ENCODE assay signal across 28 cellular contexts in genomic region chr12:77224346-77224745, GRCh38.
A peak's percentile ranks its signal among the peaks of the same experiment; 100 is the strongest.
DNase-seq lines count a peak whose midpoint lies in the region; ATAC-seq, FAIRE-seq and TF ChIP-seq lines count a peak whose summit lies in the region.
"Had no signal": no experiment of that assay in that cellular context is flagged by ENCODE, and none has a peak within 500 bp of the region (broad histone marks: within the 10 kb centered on the region; RNA-seq: fewer than 3 reads in every experiment).

No MANE protein-coding gene starts in this region.

- intact Hi-C loops in sciatic nerve (cut with DNase I), result no loop called here

- no peak overlapping the region for H4K8ac ChIP-seq in H1 (ENCODE audit: extremely low read depth, insufficient read depth, low read length)
- no peak overlapping the region for H4K8ac ChIP-seq in mesendoderm (ENCODE audit: low read depth, low read length)

- H2BK12ac ChIP-seq in H1 (ENCODE audit: low read depth, low read length), result no peak overlapping the region

- H3K79me1 ChIP-seq in H1 (ENCODE audit: low read depth, low read length) (no peaks in the 10 kb centered on the region), mesendoderm (ENCODE audit: low read length) (no peaks in the 10 kb centered on the region)

- H2AFZ ChIP-seq in GM23338, result peak overlapping the region; percentile 52; the same call in 1 of the 2 replicates
- H2AFZ ChIP-seq in H1 (ENCODE audit: low read length), result 0 out of 2 replicates have a peak overlapping the region, but pooled peaks have one; percentile 7
- H2AFZ ChIP-seq in osteoblast (ENCODE audit: low read length), result no peak overlapping the region

- peaks cover 13% of the 10 kb centered on the region for H3K4me1 ChIP-seq in GM23338 (ENCODE audit: insufficient read depth)
- H3K4me1 ChIP-seq in H1 (replicated peaks in 1 of 4; ENCODE audit: control insufficient read depth in 3 of 4, insufficient read depth in 4 of 4, low read length in 3 of 4), result peaks cover 0 to under 1% (median 0%) of the 10 kb centered on the region in 4 experiments; a peak in 1 of 7 replicates
- peaks cover 2% of the 10 kb centered on the region for H3K4me1 ChIP-seq in mesendoderm (ENCODE audit: control insufficient read depth, low read depth, low read length)
- peaks cover 11% of the 10 kb centered on the region for H3K4me1 ChIP-seq in osteoblast (ENCODE audit: insufficient read depth, low read length)
- H3K4me1 ChIP-seq: BE2C had no signal

- H4K5ac ChIP-seq in H1 (ENCODE audit: insufficient read length, low read depth, low read length) (no peak overlapping the region), mesendoderm (ENCODE audit: low read length) (no peak overlapping the region)

- H3K27ac ChIP-seq in GM23338 (ENCODE audit: low read depth) (no peak overlapping the region), H1 (ENCODE audit: low read depth, low read length) (no peak overlapping the region), mesendoderm (ENCODE audit: low read depth, low read length) (no peak overlapping the region), osteoblast (ENCODE audit: low read depth, low read length) (no peak overlapping the region)
- H3K27ac ChIP-seq: BLaER1 had no signal

- no peak overlapping the region for H2BK120ac ChIP-seq in H1 (replicated peaks; ENCODE audit: low read depth, low read length)
- no peak overlapping the region for H2BK120ac ChIP-seq in mesendoderm (ENCODE audit: low read depth, low read length)

- POLR2A ChIA-PET in H1 (lab: Charles Lee; ENCODE audit: partially characterized antibody), result no interaction called here

- H3K23ac ChIP-seq in H1 (ENCODE audit: insufficient read length), result no peak overlapping the region
- H3K23ac ChIP-seq in mesendoderm (ENCODE audit: low read length), result no peak overlapping the region

- no peak overlapping the region for H3K27ac Mint-ChIP-seq in GM23338
- peak overlapping the region; percentile 84 for H3K27ac Mint-ChIP-seq in progenitor cell of endocrine pancreas
- no peak overlapping the region for H3K27ac Mint-ChIP-seq in stimulated activated naive CD8-positive, alpha-beta T cell treated with anti-CD3 and anti-CD28 coated beads, Interleukin-15, amount 100 ng/mL, for 72 hours
- H3K27ac Mint-ChIP-seq: CD14-positive monocyte; CD4-positive, alpha-beta memory T cell; CD4-positive, CD25-positive, alpha-beta regulatory T cell; CD8-positive, alpha-beta memory T cell had no signal

- no peaks in the 10 kb centered on the region for H3F3A ChIP-seq in GM23338 (replicated peaks; ENCODE audit: low read depth)

- H3K27me3 ChIP-seq in GM23338 (ENCODE audit: insufficient read depth), result no peaks in the 10 kb centered on the region
- H3K27me3 ChIP-seq in H1 (replicated peaks in 1 of 4; ENCODE audit: control insufficient read depth in 3 of 4, extremely low read depth in 1 of 4, insufficient read depth in 3 of 4, low read length in 3 of 4), result no peaks in the 10 kb centered on the region
- H3K27me3 ChIP-seq in mesendoderm (ENCODE audit: insufficient read depth, low read length, poor library complexity), result no peaks in the 10 kb centered on the region
- H3K27me3 ChIP-seq in osteoblast (ENCODE audit: insufficient read depth, low read length), result no peaks in the 10 kb centered on the region
- H3K27me3 ChIP-seq: BE2C had no signal

- H3K36me3 Mint-ChIP-seq in GM23338 (ENCODE audit: low read depth) (no peaks in the 10 kb centered on the region), progenitor cell of endocrine pancreas (ENCODE audit: insufficient read depth) (no peaks in the 10 kb centered on the region)
- H3K36me3 Mint-ChIP-seq: CD14-positive monocyte; CD4-positive, alpha-beta memory T cell; CD4-positive, CD25-positive, alpha-beta regulatory T cell; CD8-positive, alpha-beta memory T cell had no signal

- no peak overlapping the region for H3K9ac ChIP-seq in H1 (replicated peaks in 1 of 4; ENCODE audit: extremely low read depth in 1 of 4, low read depth in 3 of 4, low read length in 3 of 4)
- H3K9ac ChIP-seq in mesendoderm (ENCODE audit: low read length), result no peak overlapping the region
- H3K9ac ChIP-seq: BLaER1 had no signal

- no peak overlapping the region for H3K4me2 ChIP-seq in GM23338
- H3K4me2 ChIP-seq in H1 (ENCODE audit: insufficient read depth in 1 of 2, low read depth in 2 of 2, low read length in 2 of 2), result no peak overlapping the region
- H3K4me2 ChIP-seq in mesendoderm (ENCODE audit: low read length), result no peak overlapping the region
- H3K4me2 ChIP-seq in osteoblast (ENCODE audit: insufficient read depth, low read length), result no peak overlapping the region
- H3K4me2 ChIP-seq: BLaER1 had no signal

- H3K4me3 ChIP-seq in GM23338 (no peak overlapping the region), H1 (ENCODE audit: extremely low read depth in 1 of 4, insufficient read depth in 2 of 4, low read depth in 3 of 4, low read length in 4 of 4) (no peak overlapping the region), mesendoderm (ENCODE audit: low read length) (no peak overlapping the region), osteoblast (ENCODE audit: insufficient read depth, low read length) (no peak overlapping the region)
- H3K4me3 ChIP-seq: BLaER1, GM12878 had no signal

- DNase-seq in GM23338 (ENCODE audit: low spot score) (no peak), H1 (ENCODE audit: low read depth in 1 of 2, low spot score in 2 of 2) (no peak), mesendoderm (peak; percentile 61), progenitor cell of endocrine pancreas (ENCODE audit: low spot score, unreplicated experiment) (no peak), sciatic nerve (ENCODE audit: low spot score) (no peak), osteoblast (ENCODE audit: insufficient read length, low spot score, missing footprints) (no peak)
- no peak for DNase-seq in stimulated activated naive CD4-positive, alpha-beta T cell treated with Interleukin-2 at 50 U/mL for 16 hours (lab: John Stamatoyannopoulos, UW)
- no peak for DNase-seq in stimulated activated naive CD8-positive, alpha-beta T cell treated with anti-CD3 and anti-CD28 coated beads, Interleukin-15, amount 100 ng/mL, for 72 hours
- DNase-seq: 8988T; ACHN; BE2C; C1 segment of cervical spinal cord; CD4-positive, alpha-beta memory T cell; CD4-positive, CD25-positive, alpha-beta regulatory T cell; CD8-positive, alpha-beta memory T cell; COR-L47; DMS 273 treated with DMSO at 0.1 percent for 48 hours; DMS153; DMS53; DMS79; DND-41; EL; GDM1 had no signal

- H3K4me1 Mint-ChIP-seq in GM23338 (peaks cover 17% of the 10 kb centered on the region), progenitor cell of endocrine pancreas (ENCODE audit: low read depth) (peaks cover 27% of the 10 kb centered on the region)
- H3K4me1 Mint-ChIP-seq in stimulated activated naive CD8-positive, alpha-beta T cell treated with anti-CD3 and anti-CD28 coated beads, Interleukin-15, amount 100 ng/mL, for 72 hours, result no peaks in the 10 kb centered on the region
- H3K4me1 Mint-ChIP-seq: CD14-positive monocyte; CD4-positive, alpha-beta memory T cell; CD4-positive, CD25-positive, alpha-beta regulatory T cell; CD8-positive, alpha-beta memory T cell had no signal

- no peak overlapping the region for H2AK5ac ChIP-seq in H1 (ENCODE audit: low read depth, low read length)
- no peak overlapping the region for H2AK5ac ChIP-seq in mesendoderm (ENCODE audit: low read length)

- H3K4ac ChIP-seq in H1 (replicated peaks; ENCODE audit: insufficient read length, low read depth, low read length), result no peak overlapping the region
- H3K4ac ChIP-seq in mesendoderm (ENCODE audit: low read depth, low read length), result no peak overlapping the region

- H3K9me3 ChIP-seq in H1 (ENCODE audit: insufficient read depth in 2 of 2, low read depth in 1 of 2, low read length in 1 of 2) (no peaks in the 10 kb centered on the region), osteoblast (ENCODE audit: low read depth, low read length) (no peaks in the 10 kb centered on the region)
- H3K9me3 ChIP-seq: BE2C, BLaER1 had no signal

- no peaks in the 10 kb centered on the region for H3K36me3 ChIP-seq in GM23338 (ENCODE audit: insufficient read depth)
- no peaks in the 10 kb centered on the region for H3K36me3 ChIP-seq in H1 (ENCODE audit: control insufficient read depth in 2 of 4, insufficient read depth in 4 of 4, low read length in 3 of 4)
- no peaks in the 10 kb centered on the region for H3K36me3 ChIP-seq in mesendoderm (ENCODE audit: control insufficient read depth, insufficient read depth, low read length)
- no peaks in the 10 kb centered on the region for H3K36me3 ChIP-seq in osteoblast (ENCODE audit: insufficient read depth, low read length)
- H3K36me3 ChIP-seq: BE2C, BLaER1 had no signal

- no peaks in the 10 kb centered on the region for H3K9me3 Mint-ChIP-seq in GM23338
- H3K9me3 Mint-ChIP-seq in progenitor cell of endocrine pancreas (ENCODE audit: low read depth), result no peaks in the 10 kb centered on the region
- H3K9me3 Mint-ChIP-seq in stimulated activated naive CD8-positive, alpha-beta T cell treated with anti-CD3 and anti-CD28 coated beads, Interleukin-15, amount 100 ng/mL, for 72 hours, result peaks cover 0 to 4% of the 10 kb centered on the region in 2 donors

- no peaks in the 10 kb centered on the region for H4K20me1 ChIP-seq in GM23338 (replicated peaks; ENCODE audit: insufficient read depth)
- H4K20me1 ChIP-seq in H1 (replicated peaks in 1 of 2; ENCODE audit: control insufficient read depth in 1 of 2, insufficient read depth in 2 of 2, low read length in 2 of 2), result no peaks in the 10 kb centered on the region
- no peaks in the 10 kb centered on the region for H4K20me1 ChIP-seq in osteoblast (ENCODE audit: insufficient read depth, low read length)
- H4K20me1 ChIP-seq: BLaER1 had no signal

- H3K9me2 ChIP-seq in GM23338 (ENCODE audit: insufficient read depth), result peaks cover 7% of the 10 kb centered on the region; the same call in 1 of the 2 replicates

- no peak overlapping the region for H2BK15ac ChIP-seq in H1 (ENCODE audit: low read length)
- H2BK15ac ChIP-seq in mesendoderm (replicated peaks; ENCODE audit: low read depth), result no peak overlapping the region

- no peaks in the 10 kb centered on the region for H3K79me2 ChIP-seq in GM23338 (replicated peaks; ENCODE audit: insufficient read depth)
- H3K79me2 ChIP-seq in H1 (ENCODE audit: control insufficient read depth in 1 of 2, insufficient read depth in 2 of 2, low read length in 2 of 2), result no peaks in the 10 kb centered on the region
- H3K79me2 ChIP-seq in mesendoderm (ENCODE audit: control insufficient read depth, insufficient read depth, low read length), result no peaks in the 10 kb centered on the region
- no peaks in the 10 kb centered on the region for H3K79me2 ChIP-seq in osteoblast (ENCODE audit: insufficient read depth, low read length)

- H3K56ac ChIP-seq in H1 (replicated peaks; ENCODE audit: insufficient read length, low read depth, low read length), result no peak overlapping the region
- H3K56ac ChIP-seq in mesendoderm (ENCODE audit: low read length), result no peak overlapping the region

- no peak for FAIRE-seq in H1 (lab: Jason Lieb, UNC)
- FAIRE-seq: A204.1, GM12878, GM19239 had no signal

- peaks cover 3% of the 10 kb centered on the region for H3K27me3 Mint-ChIP-seq in GM23338 (ENCODE audit: insufficient read depth, low read depth, poor library complexity)
- H3K27me3 Mint-ChIP-seq in progenitor cell of endocrine pancreas, result no peaks in the 10 kb centered on the region
- no peaks in the 10 kb centered on the region for H3K27me3 Mint-ChIP-seq in stimulated activated naive CD8-positive, alpha-beta T cell treated with anti-CD3 and anti-CD28 coated beads, Interleukin-15, amount 100 ng/mL, for 72 hours
- H3K27me3 Mint-ChIP-seq: CD4-positive, alpha-beta memory T cell; CD4-positive, CD25-positive, alpha-beta regulatory T cell; CD8-positive, alpha-beta memory T cell had no signal

- ATAC-seq in GM23338 (no peak), sciatic nerve (no peak)
- no peak for ATAC-seq in stimulated activated naive CD8-positive, alpha-beta T cell treated with anti-CD3 and anti-CD28 coated beads, Interleukin-15, amount 100 ng/mL, for 72 hours
- ATAC-seq: GM12878 had no signal

- H3K23me2 ChIP-seq in H1 (ENCODE audit: low read depth, low read length), result no peaks in the 10 kb centered on the region

- H3K4me3 Mint-ChIP-seq in GM23338 (no peak overlapping the region), progenitor cell of endocrine pancreas (ENCODE audit: low read depth) (no peak overlapping the region)
- H3K4me3 Mint-ChIP-seq in stimulated activated naive CD8-positive, alpha-beta T cell treated with anti-CD3 and anti-CD28 coated beads, Interleukin-15, amount 100 ng/mL, for 72 hours, result no peak overlapping the region
- H3K4me3 Mint-ChIP-seq: CD4-positive, alpha-beta memory T cell; CD4-positive, CD25-positive, alpha-beta regulatory T cell; CD8-positive, alpha-beta memory T cell had no signal

- no peak overlapping the region for H4K91ac ChIP-seq in H1 (replicated peaks; ENCODE audit: insufficient read length, low read length)

- no peak for TF ChIP-seq EP300 in H1 (IDR thresholded peaks at IDR 0.05; ENCODE audit: borderline replicate concordance in 1 of 2, low read depth in 2 of 2, low read length in 2 of 2)

- 92% methylated on average over 2 of the region's 2 CpGs; no CpG with 5 or more reads in 1 of the 2 experiments for WGBS in H1 (ENCODE audit: extremely low coverage in 1 of 2, insufficient coverage in 1 of 2, insufficient read length in 1 of 2, insufficient replicate concordance in 2 of 2, low coverage in 1 of 2, low lambda C conversion rate in 2 of 2, missing lambda C conversion rate in 1 of 2), 2 experiments
- WGBS in mesendoderm (ENCODE audit: extremely low coverage, insufficient coverage, low lambda C conversion rate), result no CpG with 5 or more reads among the region's 2 CpGs

- H2BK5ac ChIP-seq in H1 (ENCODE audit: low read depth, low read length) (no peak overlapping the region), mesendoderm (ENCODE audit: low read length) (no peak overlapping the region)

- CTCF ChIA-PET in H1 (lab: Charles Lee; ENCODE audit: partially characterized antibody), result interaction anchor here (0.6 to 1.1 kb wide), 2 partner anchors 10 to 721 kb away, joined by 3 read pairs; no protein-coding TSS in a partner anchor

- no peak for TF ChIP-seq RAD21 in H1 (IDR thresholded peaks at IDR 0.05 in 1 of 2, conservative IDR thresholded peaks at IDR 0.05 in 1 of 2; ENCODE audit: low read depth in 2 of 2, low read length in 2 of 2)

- TF ChIP-seq CTCF in GM23338 (conservative IDR thresholded peaks at IDR 0.05; ENCODE audit: low read depth in 2 of 2) (no peak), H1 (IDR thresholded peaks at IDR 0.05; ENCODE audit: control extremely low read depth in 1 of 3, insufficient read depth in 1 of 3, low read depth in 1 of 3, low read length in 3 of 3) (no peak), progenitor cell of endocrine pancreas (IDR thresholded peaks at IDR 0.05; ENCODE audit: unreplicated experiment) (no peak), osteoblast (IDR thresholded peaks at IDR 0.05; ENCODE audit: extremely low read depth, low read depth, low read length) (no peak)

- no peak overlapping the region for H3K14ac ChIP-seq in H1 (ENCODE audit: insufficient read length)

- H2BK20ac ChIP-seq in H1 (ENCODE audit: low read length), result no peak overlapping the region

- no peak overlapping the region for H3K18ac ChIP-seq in H1 (ENCODE audit: extremely low read depth, low read length)
- no peak overlapping the region for H3K18ac ChIP-seq in mesendoderm (ENCODE audit: low read length)

- TF ChIP-seq POLR2A in H1 (IDR thresholded peaks at IDR 0.05; ENCODE audit: control extremely low read depth in 1 of 2, low read depth in 2 of 2, low read length in 2 of 2), result no peak
